In genomic region chr2:179264238-179265081, GRCh38 we compare ENCODE assay signal across 8 cellular contexts. TPM values are rescaled to one million over a fixed set of nuclear protein-coding genes. Genes with fewer than 3 reads are reported as not detected.
DNase-seq lines count a peak whose midpoint lies in the region; ATAC-seq lines count a peak whose summit lies in the region.

A gene with protein sequence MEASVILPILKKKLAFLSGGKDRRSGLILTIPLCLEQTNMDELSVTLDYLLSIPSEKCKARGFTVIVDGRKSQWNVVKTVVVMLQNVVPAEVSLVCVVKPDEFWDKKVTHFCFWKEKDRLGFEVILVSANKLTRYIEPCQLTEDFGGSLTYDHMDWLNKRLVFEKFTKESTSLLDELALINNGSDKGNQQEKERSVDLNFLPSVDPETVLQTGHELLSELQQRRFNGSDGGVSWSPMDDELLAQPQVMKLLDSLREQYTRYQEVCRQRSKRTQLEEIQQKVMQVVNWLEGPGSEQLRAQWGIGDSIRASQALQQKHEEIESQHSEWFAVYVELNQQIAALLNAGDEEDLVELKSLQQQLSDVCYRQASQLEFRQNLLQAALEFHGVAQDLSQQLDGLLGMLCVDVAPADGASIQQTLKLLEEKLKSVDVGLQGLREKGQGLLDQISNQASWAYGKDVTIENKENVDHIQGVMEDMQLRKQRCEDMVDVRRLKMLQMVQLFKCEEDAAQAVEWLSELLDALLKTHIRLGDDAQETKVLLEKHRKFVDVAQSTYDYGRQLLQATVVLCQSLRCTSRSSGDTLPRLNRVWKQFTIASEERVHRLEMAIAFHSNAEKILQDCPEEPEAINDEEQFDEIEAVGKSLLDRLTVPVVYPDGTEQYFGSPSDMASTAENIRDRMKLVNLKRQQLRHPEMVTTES (minus strand): TSS chr2:179264832. CDS start chr2:179191841, 72,991 bp downstream.

- no peak within 1 kb of the TSS for H4K5ac ChIP-seq in mesendoderm (ENCODE audit: low read length)

- peak within 1 kb of the TSS; percentile 23 for H2BK15ac ChIP-seq in mesendoderm (replicated peaks; ENCODE audit: low read depth)

- peaks cover 2% of the 10 kb centered on the region for H3K79me1 ChIP-seq in mesendoderm (ENCODE audit: low read length)

- ATAC-seq in GM18511 (IDR thresholded peaks at IDR 0.05; ENCODE audit: unreplicated experiment) (peak; percentile 72), HG02973 (IDR thresholded peaks at IDR 0.05; ENCODE audit: unreplicated experiment) (peak; percentile 55)
- ATAC-seq in activated CD8-positive, alpha-beta T cell treated with anti-CD3 and anti-CD28 coated beads, Interleukin-2, amount 10 ng/mL, durations not matched to agents 7 days and 5 days: peak; percentile 81
- ATAC-seq in effector memory CD8-positive, alpha-beta T cell (replicated peaks): peak; percentile 63

- DNase-seq in 8988T (peak; percentile 60), NCI-H2227 (lab: John Stamatoyannopoulos, UW; ENCODE audit: unreplicated experiment) (peak; percentile 89), mesendoderm (peak; percentile 59)
- peak; percentile 61 for DNase-seq in activated CD8-positive, alpha-beta T cell treated with anti-CD3 and anti-CD28 coated beads, Interleukin-2, amount 10 ng/mL, durations not matched to agents 7 days and 5 days
- DNase-seq in effector memory CD8-positive, alpha-beta T cell: peak in 1 of 3 experiments; percentile 3
- DNase-seq in stimulated activated CD8-positive, alpha-beta memory T cell treated with anti-CD3 and anti-CD28 coated beads, Interleukin-2, amount 100 ng/mL, for 48 hours (ENCODE audit: low read depth in 2 of 2): peak; percentile 31 to 39

- no peak within 1 kb of the TSS for H3K23ac ChIP-seq in mesendoderm (ENCODE audit: low read length)

- H3K36me3 ChIP-seq in mesendoderm (ENCODE audit: control insufficient read depth, insufficient read depth, low read length): no peaks in the 10 kb centered on the region

- peak within 1 kb of the TSS; percentile 97 for H3K18ac ChIP-seq in mesendoderm (ENCODE audit: low read length)

- H3K27ac Mint-ChIP-seq in activated CD8-positive, alpha-beta T cell treated with anti-CD3 and anti-CD28 coated beads, Interleukin-2, amount 10 ng/mL, durations not matched to agents 7 days and 5 days: peak within 1 kb of the TSS; percentile 37
- peak within 1 kb of the TSS in 1 of 2 donors; percentile 26 for H3K27ac Mint-ChIP-seq in effector memory CD8-positive, alpha-beta T cell

- no peak within 1 kb of the TSS for H2BK5ac ChIP-seq in mesendoderm (ENCODE audit: low read length)

- H3K56ac ChIP-seq in mesendoderm (ENCODE audit: low read length): peak within 1 kb of the TSS; percentile 87

- H2AK5ac ChIP-seq in mesendoderm (ENCODE audit: low read length): no peak within 1 kb of the TSS

- H3K4me3 Mint-ChIP-seq in activated CD8-positive, alpha-beta T cell treated with anti-CD3 and anti-CD28 coated beads, Interleukin-2, amount 10 ng/mL, durations not matched to agents 7 days and 5 days: peak within 1 kb of the TSS; percentile 82
- peak within 1 kb of the TSS; percentile 69 to 71 for H3K4me3 Mint-ChIP-seq in effector memory CD8-positive, alpha-beta T cell

- peak within 1 kb of the TSS; percentile 17 for H3K4ac ChIP-seq in mesendoderm (ENCODE audit: low read depth, low read length)

- H2BK120ac ChIP-seq in mesendoderm (ENCODE audit: low read depth, low read length): peak within 1 kb of the TSS; percentile 97

- CTCF ChIA-PET in activated CD8-positive, alpha-beta T cell treated with anti-CD3 and anti-CD28 coated beads, Interleukin-2, amount 10 ng/mL, durations not matched to agents 7 days and 5 days (lab: Charles Lee): no interaction called here

- H3K27me3 ChIP-seq in mesendoderm (ENCODE audit: insufficient read depth, low read length, poor library complexity): no peaks in the 10 kb centered on the region

- peaks cover 35% of the 10 kb centered on the region for H3K27me3 Mint-ChIP-seq in activated CD8-positive, alpha-beta T cell treated with anti-CD3 and anti-CD28 coated beads, Interleukin-2, amount 10 ng/mL, durations not matched to agents 7 days and 5 days (ENCODE audit: low read depth)
- H3K27me3 Mint-ChIP-seq in effector memory CD8-positive, alpha-beta T cell: peaks cover 44 to 54% of the 10 kb centered on the region in 2 donors

- H3K4me1 ChIP-seq in mesendoderm (ENCODE audit: control insufficient read depth, low read depth, low read length): no peaks in the 10 kb centered on the region

- H4K8ac ChIP-seq in mesendoderm (ENCODE audit: low read depth, low read length): peak within 1 kb of the TSS; percentile 90

- no peaks in the 10 kb centered on the region for H3K36me3 Mint-ChIP-seq in activated CD8-positive, alpha-beta T cell treated with anti-CD3 and anti-CD28 coated beads, Interleukin-2, amount 10 ng/mL, durations not matched to agents 7 days and 5 days (ENCODE audit: low read depth)
- H3K36me3 Mint-ChIP-seq in effector memory CD8-positive, alpha-beta T cell (ENCODE audit: insufficient read depth): no peaks in the 10 kb centered on the region

- POLR2A ChIA-PET in activated CD8-positive, alpha-beta T cell treated with anti-CD3 and anti-CD28 coated beads, Interleukin-2, amount 10 ng/mL, durations not matched to agents 7 days and 5 days (lab: Charles Lee): interaction anchor here (0.7 kb wide), 1 partner anchor 16 kb away, joined by 4 read pairs; no protein-coding TSS in a partner anchor

- WGBS in mesendoderm (ENCODE audit: extremely low coverage, insufficient coverage, low lambda C conversion rate): no CpG with 5 or more reads among the region's 111 CpGs

- peaks cover 16% of the 10 kb centered on the region for H3K4me1 Mint-ChIP-seq in activated CD8-positive, alpha-beta T cell treated with anti-CD3 and anti-CD28 coated beads, Interleukin-2, amount 10 ng/mL, durations not matched to agents 7 days and 5 days (ENCODE audit: low read depth)
- H3K4me1 Mint-ChIP-seq in effector memory CD8-positive, alpha-beta T cell (ENCODE audit: low read depth in 2 of 2): peaks cover 0 to 2% of the 10 kb centered on the region in 2 donors

- H3K9ac ChIP-seq in mesendoderm (ENCODE audit: low read length): peak within 1 kb of the TSS; percentile 72

- H3K4me2 ChIP-seq in mesendoderm (ENCODE audit: low read length): peak within 1 kb of the TSS; percentile 66

- H3K9me3 Mint-ChIP-seq in activated CD8-positive, alpha-beta T cell treated with anti-CD3 and anti-CD28 coated beads, Interleukin-2, amount 10 ng/mL, durations not matched to agents 7 days and 5 days (ENCODE audit: insufficient read depth): no peaks in the 10 kb centered on the region
- H3K9me3 Mint-ChIP-seq in effector memory CD8-positive, alpha-beta T cell: peaks cover 0 to 6% of the 10 kb centered on the region in 2 donors

- peak within 1 kb of the TSS; percentile 56 for H3K4me3 ChIP-seq in mesendoderm (ENCODE audit: low read length)

- H3K27ac ChIP-seq in mesendoderm (ENCODE audit: low read depth, low read length): peak within 1 kb of the TSS; percentile 65

- H3K79me2 ChIP-seq in mesendoderm (ENCODE audit: control insufficient read depth, insufficient read depth, low read length): no peaks in the 10 kb centered on the region

RNA-seq across cellular contexts. Expression of the gene that starts here (rescaled TPM):
- total RNA-seq in activated CD8-positive, alpha-beta T cell treated with anti-CD3 and anti-CD28 coated beads, Interleukin-2, amount 10 ng/mL, durations not matched to agents 7 days and 5 days: 10 to 100 TPM; 15.4 to 15.7 TPM
- polyA plus RNA-seq in mesendoderm (2013, experiment 1 of 2): 23.2 TPM
- polyA plus RNA-seq in mesendoderm (2013, experiment 2 of 2): 22.4 TPM
